1 cellular context compared by ENCODE assay signal in the genomic region with DNA sequence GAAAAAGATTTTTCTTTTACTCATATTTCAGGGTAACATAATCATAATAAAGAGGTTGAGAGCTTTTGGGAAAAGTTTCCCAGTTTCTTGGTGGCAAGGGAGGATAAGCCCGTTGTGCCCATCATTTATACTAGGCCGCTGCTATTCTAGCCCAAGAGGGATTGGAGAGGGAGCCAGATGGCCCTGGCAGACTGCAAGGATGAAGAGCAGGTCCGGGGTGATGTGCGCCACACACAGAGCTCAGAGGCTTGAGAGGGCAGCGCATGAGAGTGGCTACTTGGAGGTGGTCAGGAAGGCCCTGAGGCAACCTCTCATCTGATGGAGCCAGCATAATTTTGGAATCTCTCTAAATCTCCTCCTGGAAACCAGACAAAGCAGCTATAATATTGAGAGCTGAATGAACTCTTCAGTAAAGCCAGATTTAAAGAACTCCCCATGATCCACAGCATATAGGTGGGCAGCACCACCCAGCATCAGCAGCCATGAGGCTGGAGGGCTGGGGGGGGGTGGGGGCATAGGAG.
TF ChIP-seq lines count a peak whose summit lies in the region.

No MANE protein-coding gene starts in this region.

TF ChIP-seq in SK-N-SH, 30 proteins besides CTCF, POLR2A, EP300 and RAD21 (continued from another document):
- TF ChIP-seq, protein P1, sequence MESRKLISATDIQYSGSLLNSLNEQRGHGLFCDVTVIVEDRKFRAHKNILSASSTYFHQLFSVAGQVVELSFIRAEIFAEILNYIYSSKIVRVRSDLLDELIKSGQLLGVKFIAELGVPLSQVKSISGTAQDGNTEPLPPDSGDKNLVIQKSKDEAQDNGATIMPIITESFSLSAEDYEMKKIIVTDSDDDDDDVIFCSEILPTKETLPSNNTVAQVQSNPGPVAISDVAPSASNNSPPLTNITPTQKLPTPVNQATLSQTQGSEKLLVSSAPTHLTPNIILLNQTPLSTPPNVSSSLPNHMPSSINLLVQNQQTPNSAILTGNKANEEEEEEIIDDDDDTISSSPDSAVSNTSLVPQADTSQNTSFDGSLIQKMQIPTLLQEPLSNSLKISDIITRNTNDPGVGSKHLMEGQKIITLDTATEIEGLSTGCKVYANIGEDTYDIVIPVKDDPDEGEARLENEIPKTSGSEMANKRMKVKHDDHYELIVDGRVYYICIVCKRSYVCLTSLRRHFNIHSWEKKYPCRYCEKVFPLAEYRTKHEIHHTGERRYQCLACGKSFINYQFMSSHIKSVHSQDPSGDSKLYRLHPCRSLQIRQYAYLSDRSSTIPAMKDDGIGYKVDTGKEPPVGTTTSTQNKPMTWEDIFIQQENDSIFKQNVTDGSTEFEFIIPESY (IDR thresholded peaks at IDR 0.05; ENCODE audit: borderline replicate concordance, low read depth), result no peak
- no peak for TF ChIP-seq USF1 (IDR thresholded peaks at IDR 0.05; ENCODE audit: borderline replicate concordance, low read depth)
- peak; percentile 39; the same call in 1 of the 2 replicates for TF ChIP-seq MXI1 (IDR thresholded peaks at IDR 0.05; ENCODE audit: low read depth, low read length)
- TF ChIP-seq, protein P2, sequence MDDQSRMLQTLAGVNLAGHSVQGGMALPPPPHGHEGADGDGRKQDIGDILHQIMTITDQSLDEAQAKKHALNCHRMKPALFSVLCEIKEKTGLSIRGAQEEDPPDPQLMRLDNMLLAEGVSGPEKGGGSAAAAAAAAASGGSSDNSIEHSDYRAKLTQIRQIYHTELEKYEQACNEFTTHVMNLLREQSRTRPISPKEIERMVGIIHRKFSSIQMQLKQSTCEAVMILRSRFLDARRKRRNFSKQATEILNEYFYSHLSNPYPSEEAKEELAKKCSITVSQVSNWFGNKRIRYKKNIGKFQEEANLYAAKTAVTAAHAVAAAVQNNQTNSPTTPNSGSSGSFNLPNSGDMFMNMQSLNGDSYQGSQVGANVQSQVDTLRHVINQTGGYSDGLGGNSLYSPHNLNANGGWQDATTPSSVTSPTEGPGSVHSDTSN (IDR thresholded peaks at IDR 0.05), result no peak
- TF ChIP-seq SMC3 (IDR thresholded peaks at IDR 0.05; ENCODE audit: low read depth, low read length), result no peak
- TF ChIP-seq RXRA (IDR thresholded peaks at IDR 0.05; ENCODE audit: borderline replicate concordance, low read depth), result no peak
